In genomic region chr20:59495894-59496510, GRCh38 we compare ENCODE assay signal across 8 cellular contexts.
DNase-seq lines count a peak whose midpoint lies in the region; ATAC-seq, FAIRE-seq and TF ChIP-seq lines count a peak whose summit lies in the region.

No MANE protein-coding gene starts in this region.

- H3K27me3 Mint-ChIP-seq in activated B cell treated with CpG ODN at 0.5 μM for 24 hours, result peaks cover 16% of the 10 kb centered on the region

- H2AFZ ChIP-seq in mammary epithelial cell (ENCODE audit: low read depth, low read length) (no peak overlapping the region), keratinocyte (ENCODE audit: control insufficient read depth, low read length) (no peak overlapping the region)

- H3K79me2 ChIP-seq in mammary epithelial cell (ENCODE audit: insufficient read depth, low read length), result no peaks in the 10 kb centered on the region
- H3K79me2 ChIP-seq in keratinocyte (ENCODE audit: control insufficient read depth, insufficient read depth, low read length), result no peaks in the 10 kb centered on the region

- peak; percentile 92 for TF ChIP-seq CTCF in activated B cell treated with CpG ODN at 0.5 μM for 24 hours (IDR thresholded peaks at IDR 0.05)
- TF ChIP-seq CTCF in mammary epithelial cell (conservative IDR thresholded peaks at IDR 0.05 in 1 of 2, IDR thresholded peaks at IDR 0.05 in 1 of 2; ENCODE audit: extremely low read depth in 1 of 2, insufficient read depth in 1 of 2, low read depth in 1 of 2, low read length in 2 of 2), result peak; percentile 83 to 90
- TF ChIP-seq CTCF in keratinocyte (optimal IDR thresholded peaks at IDR 0.05 in 1 of 3, IDR thresholded peaks at IDR 0.05 in 1 of 3, conservative IDR thresholded peaks at IDR 0.05 in 1 of 3; ENCODE audit: extremely low read depth in 1 of 3, insufficient read depth in 2 of 3, low read length in 3 of 3), result peak; percentile 88 to 94 (median 89)

- in situ Hi-C loops in mammary epithelial cell (cut with MboI; ENCODE audit: low sequenced_read_pairs in 2 of 2), result no loop called here

- H3K27me3 ChIP-seq in mammary epithelial cell (ENCODE audit: insufficient read depth, low read length) (no peaks in the 10 kb centered on the region), keratinocyte (ENCODE audit: control insufficient read depth, extremely low read depth, insufficient read depth, low read length) (no peaks in the 10 kb centered on the region)

- WGBS in mammary epithelial cell (ENCODE audit: low coverage, missing lambda C conversion rate), result 9% methylated on average over 10 of the region's 12 CpGs

- BruUV-seq in mammary epithelial cell (replicated peaks; lab: Mats Ljungman, UMichigan), result no TSS peak

- H4K20me1 ChIP-seq in mammary epithelial cell (ENCODE audit: insufficient read depth, low read length) (no peaks in the 10 kb centered on the region), keratinocyte (ENCODE audit: control insufficient read depth, extremely low read depth, insufficient read depth, low read length) (no peaks in the 10 kb centered on the region)

- H3K4me2 ChIP-seq in mammary epithelial cell (ENCODE audit: insufficient read depth, low read depth, low read length), result no peak overlapping the region
- H3K4me2 ChIP-seq in keratinocyte (ENCODE audit: control insufficient read depth, extremely low read depth, insufficient read depth, low read depth, low read length), result no peak overlapping the region

- H3K4me1 ChIP-seq in mammary epithelial cell (ENCODE audit: insufficient read depth, low read length) (no peaks in the 10 kb centered on the region), keratinocyte (ENCODE audit: control insufficient read depth, extremely low read depth, insufficient read depth, low read length) (no peaks in the 10 kb centered on the region)

- dilution Hi-C loops in mammary epithelial cell (cut with HindIII; ENCODE audit: low sequenced_read_pairs) (no loop called here), keratinocyte (cut with MboI; ENCODE audit: extremely low pct_ligation_motif_present, low sequenced_read_pairs) (no loop called here)

- no peaks in the 10 kb centered on the region for H3K9me1 ChIP-seq in keratinocyte (ENCODE audit: control insufficient read depth, extremely low read depth, insufficient read depth, low read length)

- H3K9ac ChIP-seq in mammary epithelial cell (ENCODE audit: insufficient read depth, low read length) (no peak overlapping the region), keratinocyte (ENCODE audit: control insufficient read depth, extremely low read depth, insufficient read depth, low read length) (no peak overlapping the region)

- peak; percentile 79 for DNase-seq in AG08396 (ENCODE audit: low spot score)
- DNase-seq in NCI-H2227 (lab: John Stamatoyannopoulos, UW; ENCODE audit: unreplicated experiment), result peak; percentile 92
- DNase-seq in activated B cell treated with CpG ODN at 0.5 μM for 24 hours, result peak; percentile 59
- peak; percentile 32 for DNase-seq in mammary epithelial cell
- DNase-seq in keratinocyte (ENCODE audit: low read depth, low spot score), result peak; percentile 2
- peak; percentile 51 to 63 for DNase-seq in stimulated activated CD4-positive, alpha-beta T cell treated with anti-CD3 and anti-CD28 coated beads, Interleukin-1b, Interleukin-23, amount 100 ng/mL, for 4 hours (ENCODE audit: low read depth in 2 of 2)

- CTCF ChIA-PET in activated B cell treated with CpG ODN at 0.5 μM for 24 hours (lab: Charles Lee), result interaction anchor here (0.8 to 2.1 kb wide), 11 partner anchors 9 to 644 kb away, joined by 3 to 20 read pairs (median 4); no protein-coding TSS in a partner anchor
- CTCF ChIA-PET in mammary epithelial cell (lab: Charles Lee; ENCODE audit: low non-redundant PET), result interaction anchor here (0.6 kb wide), 1 partner anchor 11 kb away, joined by 3 read pairs; no protein-coding TSS in a partner anchor

- H3K4me3 Mint-ChIP-seq in activated B cell treated with CpG ODN at 0.5 μM for 24 hours, result no peak overlapping the region

- peak; percentile 68 for ATAC-seq in GM21381 (IDR thresholded peaks at IDR 0.05; ENCODE audit: unreplicated experiment)
- peak; percentile 40 for ATAC-seq in activated B cell treated with CpG ODN at 0.5 μM for 24 hours (ENCODE audit: low read depth)
- ATAC-seq in GM21825 (IDR thresholded peaks at IDR 0.05; ENCODE audit: unreplicated experiment), result no peak

- H3K27ac ChIP-seq in mammary epithelial cell (ENCODE audit: insufficient read depth, low read depth, low read length) (no peak overlapping the region), keratinocyte (ENCODE audit: control insufficient read depth, insufficient read depth, low read length) (no peak overlapping the region)

- no peaks in the 10 kb centered on the region for H3K4me1 Mint-ChIP-seq in activated B cell treated with CpG ODN at 0.5 μM for 24 hours

- H3K9me3 ChIP-seq in mammary epithelial cell (replicated peaks; ENCODE audit: insufficient read depth, low read length), result no peaks in the 10 kb centered on the region
- H3K9me3 ChIP-seq in keratinocyte (ENCODE audit: control insufficient read depth, low read depth, low read length), result no peaks in the 10 kb centered on the region

- H3K27ac Mint-ChIP-seq in activated B cell treated with CpG ODN at 0.5 μM for 24 hours, result no peak overlapping the region

- intact Hi-C loops in activated B cell treated with CpG ODN at 0.5 μM for 24 hours (cut with micrococcal nuclease) (loop anchor here (1.0 to 5.0 kb wide), 4 partner anchors 273 to 1259 kb away; no protein-coding TSS in a partner anchor), mammary epithelial cell (cut with micrococcal nuclease) (loop anchor here (5.0 kb wide), 2 partner anchors 409 to 634 kb away; no protein-coding TSS in a partner anchor)

- H3K9me3 Mint-ChIP-seq in activated B cell treated with CpG ODN at 0.5 μM for 24 hours, result peaks cover 11% of the 10 kb centered on the region

- H3K4me3 ChIP-seq in mammary epithelial cell (replicated peaks in 1 of 3; ENCODE audit: insufficient read depth in 1 of 3, low read depth in 2 of 3, low read length in 3 of 3), result no peak overlapping the region
- H3K4me3 ChIP-seq in keratinocyte (ENCODE audit: control insufficient read depth in 2 of 3, extremely low read depth in 1 of 3, insufficient read depth in 2 of 3, low read depth in 1 of 3, low read length in 3 of 3), result no peak overlapping the region

- no peak for FAIRE-seq in keratinocyte (lab: Jason Lieb, UNC)

- no peaks in the 10 kb centered on the region for H3K36me3 Mint-ChIP-seq in activated B cell treated with CpG ODN at 0.5 μM for 24 hours (ENCODE audit: low read depth)

- H3K36me3 ChIP-seq in mammary epithelial cell (ENCODE audit: insufficient read depth, low read length) (no peaks in the 10 kb centered on the region), keratinocyte (ENCODE audit: control insufficient read depth in 2 of 2, extremely low read depth in 1 of 2, insufficient read depth in 2 of 2, low read length in 2 of 2) (no peaks in the 10 kb centered on the region)

- POLR2A ChIA-PET in activated B cell treated with CpG ODN at 0.5 μM for 24 hours (lab: Charles Lee), result no interaction called here

Comparison
In these comparisons a context has a peak if more than half of its experiments do, and no peak if none do; other contexts are left out.
1. DNase-seq: peak in every context shown above with its lines; median percentile 92 in NCI-H2227; 79 in AG08396; 59 in activated B cell treated with CpG ODN at 0.5 μM for 24 hours; 57 in stimulated activated CD4-positive, alpha-beta T cell treated with anti-CD3 and anti-CD28 coated beads, Interleukin-1b, Interleukin-23, amount 100 ng/mL, for 4 hours; 32 in mammary epithelial cell; 2 in keratinocyte.